ENCODE assay signal across 8 cellular contexts in genomic region chr7:149028346-149029109, GRCh38. TPM values are rescaled to one million over a fixed set of nuclear protein-coding genes. Genes with fewer than 3 reads are reported as not detected.
A peak's percentile ranks its signal among the peaks of the same experiment; 100 is the strongest.
DNase-seq lines count a peak whose midpoint lies in the region; ATAC-seq lines count a peak whose summit lies in the region.

Gene PDIA4, minus strand, starts transcription at chr7:149028505. Its CDS starts 97 bp downstream, at chr7:149028408.

- ATAC-seq in GM19043 (IDR thresholded peaks at IDR 0.05; ENCODE audit: low read depth, unreplicated experiment) (peak; percentile 88), HG03378 (IDR thresholded peaks at IDR 0.05; ENCODE audit: unreplicated experiment) (peak; percentile 96)

- peak; percentile 100 for DNase-seq in Ammon's horn (ENCODE audit: low spot score)
- peak; percentile 100 for DNase-seq in NCI-H460 (ENCODE audit: extremely low read depth, low read depth)
- DNase-seq in activated CD4-positive, CD25-positive, alpha-beta regulatory T cell treated with anti-CD3 and anti-CD28 coated beads, Interleukin-2, amount 50 U/mL, for 72 hours = peak; percentile 100
- DNase-seq in cerebellar nuclear complex (lab: John Stamatoyannopoulos, UW) = peak; percentile 88 to 98
- peak; percentile 100 for DNase-seq in islet precursor cell
- peak; percentile 99 to 100 (median 100) for DNase-seq in stimulated activated CD4-positive, alpha-beta T cell treated with anti-CD3 and anti-CD28 coated beads, Interleukin-12 subunit alpha, Interleukin-12 subunit beta, amount 100 ng/mL, for 48 hours (ENCODE audit: low read depth in 2 of 3, low spot score in 1 of 3)

RNA-seq across cellular contexts. Expression of gene PDIA4, which starts in this region (rescaled TPM):
- total RNA-seq in NCI-H460 (2014; rRNA removed; shearing (Covaris generic)) = 248 and 264 TPM in 2 replicates
- 349 and 423 TPM in 2 replicates for polyA plus RNA-seq in NCI-H460 (2014; cell fraction: nucleus; rRNA removed)

Comparison
In these comparisons a context has a peak if more than half of its experiments do, and no peak if none do; other contexts are left out.
1. Peak in every context shown above with its lines: DNase-seq and ATAC-seq.